In genomic region chr20:46636981-46637860, GRCh38 we compare ENCODE assay signal across 16 cellular contexts. TPM values are rescaled to one million over a fixed set of nuclear protein-coding genes. Genes with fewer than 3 reads are reported as not detected.
"Had no signal": no experiment of that assay in that cellular context is flagged by ENCODE, and none has a peak within 500 bp of the region (broad histone marks: within the 10 kb centered on the region; RNA-seq: fewer than 3 reads in every experiment).

No MANE protein-coding gene starts in this region.

- H3K36me3 ChIP-seq: brain microvascular endothelial cell, left lung had no signal

- H3K4me3 ChIP-seq: left lung, testis had no signal

- H3K4me3 Mint-ChIP-seq: activated CD8-positive, alpha-beta T cell treated with anti-CD3 and anti-CD28 coated beads for 36 hours; activated naive CD8-positive, alpha-beta T cell treated with anti-CD3 and anti-CD28 coated beads, Interleukin-2, amount 10 ng/mL, durations not matched to agents 7 days and 5 days; activated T-cell treated with anti-CD3 and anti-CD28 coated beads, Interleukin-2, amount 50 U/mL, for 72 hours; naive thymus-derived CD4-positive, alpha-beta T cell had no signal

- DNase-seq: activated CD4-positive, alpha-beta T cell treated with anti-CD3 and anti-CD28 coated beads for 4 hours; activated CD8-positive, alpha-beta memory T cell treated with anti-CD3 and anti-CD28 coated beads, Interleukin-2, amount 50 U/mL, for 4 hours; activated CD8-positive, alpha-beta T cell treated with anti-CD3 and anti-CD28 coated beads for 36 hours; activated gamma-delta T cell; activated naive CD8-positive, alpha-beta T cell treated with anti-CD3 and anti-CD28 coated beads, Interleukin-2, amount 10 ng/mL, durations not matched to agents 7 days and 5 days; activated T-cell treated with anti-CD3 and anti-CD28 coated beads, Interleukin-2, amount 50 U/mL, for 72 hours; brain microvascular endothelial cell; dermis blood vessel endothelial cell; mammary epithelial cell; naive thymus-derived CD4-positive, alpha-beta T cell; right cardiac atrium; small intestine; stimulated activated naive CD8-positive, alpha-beta T cell treated with anti-CD3 and anti-CD28 coated beads, Interleukin-15, Interleukin-2, amounts not matched to agents 100 U/mL and 50 U/mL, for 24 hours; T-helper 2 cell; testis had no signal

- H3K4me1 ChIP-seq: left lung, testis had no signal

- H3K36me3 Mint-ChIP-seq: activated naive CD8-positive, alpha-beta T cell treated with anti-CD3 and anti-CD28 coated beads, Interleukin-2, amount 10 ng/mL, durations not matched to agents 7 days and 5 days had no signal

- H3K9me3 ChIP-seq: left lung, testis had no signal

- H3K27ac ChIP-seq: brain microvascular endothelial cell, left lung, testis had no signal

- H3K27me3 ChIP-seq: brain microvascular endothelial cell, left lung, testis had no signal

- H3K27ac Mint-ChIP-seq: activated CD8-positive, alpha-beta T cell treated with anti-CD3 and anti-CD28 coated beads for 36 hours; activated naive CD8-positive, alpha-beta T cell treated with anti-CD3 and anti-CD28 coated beads, Interleukin-2, amount 10 ng/mL, durations not matched to agents 7 days and 5 days; activated T-cell treated with anti-CD3 and anti-CD28 coated beads, Interleukin-2, amount 50 U/mL, for 72 hours had no signal

- H3K9me3 Mint-ChIP-seq: activated CD8-positive, alpha-beta T cell treated with anti-CD3 and anti-CD28 coated beads for 36 hours; activated naive CD8-positive, alpha-beta T cell treated with anti-CD3 and anti-CD28 coated beads, Interleukin-2, amount 10 ng/mL, durations not matched to agents 7 days and 5 days; activated T-cell treated with anti-CD3 and anti-CD28 coated beads, Interleukin-2, amount 50 U/mL, for 72 hours; naive thymus-derived CD4-positive, alpha-beta T cell had no signal

- H3K4me1 Mint-ChIP-seq: naive thymus-derived CD4-positive, alpha-beta T cell had no signal

RNA-seq across cellular contexts. Expression of gene SLC13A3, which starts 14.0 kb away (rescaled TPM):
- total RNA-seq: activated CD8-positive, alpha-beta T cell treated with anti-CD3 and anti-CD28 coated beads for 36 hours; dermis blood vessel endothelial cell had no signal
- polyA plus RNA-seq: naive thymus-derived CD4-positive, alpha-beta T cell had no signal
